ENCODE assay signal across 1 cellular context in genomic region chr11:17229481-17230152, GRCh38.
TF ChIP-seq lines count a peak whose summit lies in the region.

No MANE protein-coding gene starts in this region.

TF ChIP-seq in K562, 482 proteins besides CTCF, POLR2A, EP300 and RAD21:
- no peak for TF ChIP-seq SAFB (IDR thresholded peaks at IDR 0.05; ENCODE audit: borderline replicate concordance, low read depth, low read length)
- no peak for TF ChIP-seq ATF1 (CRISPR knock-in tag; IDR thresholded peaks at IDR 0.05)
- TF ChIP-seq ATF1 (tag; IDR thresholded peaks at IDR 0.05) = no peak
- no peak for TF ChIP-seq ZBTB26 (CRISPR knock-in tag; IDR thresholded peaks at IDR 0.05)
- TF ChIP-seq ZNF3 (CRISPR knock-in tag; IDR thresholded peaks at IDR 0.05) = no peak
- TF ChIP-seq RBM15 (IDR thresholded peaks at IDR 0.05; ENCODE audit: insufficient read depth, low read length) = no peak
- TF ChIP-seq POLR2AphosphoS2 (IDR thresholded peaks at IDR 0.05; ENCODE audit: low read length) = no peak
- TF ChIP-seq KDM4B (IDR thresholded peaks at IDR 0.05; ENCODE audit: borderline replicate concordance in 2 of 2, low read depth in 1 of 2) = no peak
- TF ChIP-seq MGA (IDR thresholded peaks at IDR 0.05) = no peak
- no peak for TF ChIP-seq HIVEP1 (CRISPR knock-in tag; IDR thresholded peaks at IDR 0.05)
